Comparison of ENCODE assay signal across 9 cellular contexts in the genomic region with DNA sequence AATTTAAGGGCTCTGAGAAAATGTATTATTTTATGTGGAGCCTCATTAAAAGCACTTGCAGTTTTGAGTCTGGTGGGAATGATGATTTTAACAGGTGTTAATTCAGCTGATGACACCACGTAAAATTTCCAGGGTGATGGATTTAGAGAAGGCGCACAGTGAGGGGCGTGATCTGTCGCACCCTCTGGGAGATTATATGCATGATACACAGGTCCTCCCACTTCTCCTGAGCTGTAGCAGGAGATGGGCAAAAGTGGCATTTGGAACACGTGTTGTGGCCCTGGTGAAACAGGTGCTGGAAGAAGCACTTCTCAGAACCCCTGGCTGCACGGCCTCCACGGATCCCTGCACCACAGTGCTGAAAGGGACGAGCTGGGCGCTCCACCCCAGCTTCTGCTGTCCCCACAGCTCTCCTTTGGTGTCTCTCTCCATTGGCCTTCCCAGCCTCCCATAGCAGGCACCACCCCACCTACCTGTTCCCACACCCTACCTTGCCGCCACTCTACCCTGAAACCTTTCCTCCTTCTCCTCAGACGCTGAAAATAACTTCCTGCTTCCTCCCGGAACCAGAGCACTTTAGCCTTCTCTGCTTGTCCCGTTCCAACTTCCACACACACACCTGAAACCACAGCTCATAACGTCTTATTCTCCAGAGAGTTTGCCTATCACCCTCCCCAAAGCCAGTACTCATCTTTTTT. TPM values are rescaled to one million over a fixed set of nuclear protein-coding genes. Genes with fewer than 3 reads are reported as not detected.
DNase-seq lines count a peak whose midpoint lies in the region; ATAC-seq and TF ChIP-seq lines count a peak whose summit lies in the region.
"Had no signal": no experiment of that assay in that cellular context is flagged by ENCODE, and none has a peak within 500 bp of the region (broad histone marks: within the 10 kb centered on the region; RNA-seq: fewer than 3 reads in every experiment).

No MANE protein-coding gene starts in this region.

- H3K27me3 Mint-ChIP-seq in activated CD4-positive, alpha-beta T cell treated with anti-CD3 and anti-CD28 coated beads for 36 hours: no peaks in the 10 kb centered on the region
- H3K27me3 Mint-ChIP-seq in GM23338 (ENCODE audit: insufficient read depth, low read depth, poor library complexity) (no peaks in the 10 kb centered on the region), nephron (ENCODE audit: low read depth) (peaks cover 24% of the 10 kb centered on the region)
- no peaks in the 10 kb centered on the region for H3K27me3 Mint-ChIP-seq in activated T-helper 1 cell treated with anti-CD3 and anti-CD28 coated beads, Interleukin-12 subunit alpha, Interleukin-12 subunit beta, Interleukin-2, Interleukin-4 antibody, amounts not matched to agents 30 ng/mL and 10 ng/mL and 1 ng/mL, durations not matched to agents 14 hours and 24 hours and 36 hours (ENCODE audit: insufficient read depth)

- H3K27ac ChIP-seq in GM23338 (ENCODE audit: low read depth): no peak overlapping the region
- H3K27ac ChIP-seq in effector memory CD4-positive, alpha-beta T cell (ENCODE audit: insufficient read depth, low read length, poor library complexity, severe bottlenecking): no peak overlapping the region

- H3K79me2 ChIP-seq in GM23338 (replicated peaks; ENCODE audit: insufficient read depth): no peaks in the 10 kb centered on the region

- 0 out of 2 replicates have a peak, but pooled peaks cover 5% of the 10 kb centered on the region for H3F3A ChIP-seq in GM23338 (replicated peaks; ENCODE audit: low read depth)

- H3K4me3 ChIP-seq in GM23338: no peak overlapping the region
- no peak overlapping the region for H3K4me3 ChIP-seq in effector memory CD4-positive, alpha-beta T cell (ENCODE audit: insufficient read depth, low read depth, low read length, poor library complexity, severe bottlenecking)
- H3K4me3 ChIP-seq: left lung had no signal

- no peaks in the 10 kb centered on the region for H3K9me3 ChIP-seq in effector memory CD4-positive, alpha-beta T cell (ENCODE audit: control insufficient read depth, low read length)
- H3K9me3 ChIP-seq: left lung had no signal

- H3K9me3 Mint-ChIP-seq in activated CD4-positive, alpha-beta T cell treated with anti-CD3 and anti-CD28 coated beads for 36 hours (ENCODE audit: low read depth): no peaks in the 10 kb centered on the region
- H3K9me3 Mint-ChIP-seq in GM23338 (no peaks in the 10 kb centered on the region; the same call in 2 of the 3 replicates), nephron (no peaks in the 10 kb centered on the region)
- H3K9me3 Mint-ChIP-seq in activated T-helper 1 cell treated with anti-CD3 and anti-CD28 coated beads, Interleukin-12 subunit alpha, Interleukin-12 subunit beta, Interleukin-2, Interleukin-4 antibody, amounts not matched to agents 30 ng/mL and 10 ng/mL and 1 ng/mL, durations not matched to agents 14 hours and 24 hours and 36 hours: no peaks in the 10 kb centered on the region

- H3K4me1 Mint-ChIP-seq in activated CD4-positive, alpha-beta T cell treated with anti-CD3 and anti-CD28 coated beads for 36 hours: peaks cover 70% of the 10 kb centered on the region
- peaks cover 39% of the 10 kb centered on the region for H3K4me1 Mint-ChIP-seq in GM23338
- H3K4me1 Mint-ChIP-seq in activated T-helper 1 cell treated with anti-CD3 and anti-CD28 coated beads, Interleukin-12 subunit alpha, Interleukin-12 subunit beta, Interleukin-2, Interleukin-4 antibody, amounts not matched to agents 30 ng/mL and 10 ng/mL and 1 ng/mL, durations not matched to agents 14 hours and 24 hours and 36 hours (ENCODE audit: low read depth): peaks cover 67% of the 10 kb centered on the region
- peaks cover 14% of the 10 kb centered on the region for H3K4me1 Mint-ChIP-seq in nephron

- intact Hi-C loops in activated CD4-positive, alpha-beta T cell treated with anti-CD3 and anti-CD28 coated beads for 36 hours (cut with DNase I, micrococcal nuclease): no loop called here
- intact Hi-C loops in activated T-helper 1 cell treated with anti-CD3 and anti-CD28 coated beads, Interleukin-12 subunit alpha, Interleukin-12 subunit beta, Interleukin-2, Interleukin-4 antibody, amounts not matched to agents 30 ng/mL and 10 ng/mL and 1 ng/mL, durations not matched to agents 14 hours and 24 hours and 36 hours (cut with micrococcal nuclease): no loop called here

- CTCF ChIA-PET in activated CD4-positive, alpha-beta T cell treated with anti-CD3 and anti-CD28 coated beads for 36 hours (lab: Charles Lee): interaction anchor here (1.3 to 1.4 kb wide), 2 partner anchors 8 to 30 kb away, joined by 3 read pairs; no protein-coding TSS in a partner anchor

- H3K27me3 ChIP-seq in GM23338 (ENCODE audit: insufficient read depth): 0 out of 2 replicates have a peak, but pooled peaks cover 4% of the 10 kb centered on the region
- no peaks in the 10 kb centered on the region for H3K27me3 ChIP-seq in effector memory CD4-positive, alpha-beta T cell (replicated peaks; ENCODE audit: control insufficient read depth, insufficient read depth, low read length, poor library complexity, severe bottlenecking)
- H3K27me3 ChIP-seq: left lung had no signal

- peak overlapping the region; percentile 86 for H3K27ac Mint-ChIP-seq in activated CD4-positive, alpha-beta T cell treated with anti-CD3 and anti-CD28 coated beads for 36 hours
- peak overlapping the region; percentile 1; the same call in 1 of the 2 replicates for H3K27ac Mint-ChIP-seq in GM23338
- H3K27ac Mint-ChIP-seq in activated T-helper 1 cell treated with anti-CD3 and anti-CD28 coated beads, Interleukin-12 subunit alpha, Interleukin-12 subunit beta, Interleukin-2, Interleukin-4 antibody, amounts not matched to agents 30 ng/mL and 10 ng/mL and 1 ng/mL, durations not matched to agents 14 hours and 24 hours and 36 hours: peak overlapping the region; percentile 54
- H3K27ac Mint-ChIP-seq in nephron: peak overlapping the region; percentile 11 to 27 (median 19)

- 0 out of 2 replicates have a peak overlapping the region, but pooled peaks have one; percentile 55 for H3K4me2 ChIP-seq in GM23338

- no peaks in the 10 kb centered on the region for H3K9me2 ChIP-seq in GM23338 (ENCODE audit: insufficient read depth)

- POLR2A ChIA-PET in activated CD4-positive, alpha-beta T cell treated with anti-CD3 and anti-CD28 coated beads for 36 hours (lab: Charles Lee): interaction anchor here (0.5 kb wide), 1 partner anchor 36 kb away, joined by 5 read pairs; no protein-coding TSS in a partner anchor

- peaks cover 11% of the 10 kb centered on the region for H3K36me3 Mint-ChIP-seq in activated CD4-positive, alpha-beta T cell treated with anti-CD3 and anti-CD28 coated beads for 36 hours (ENCODE audit: low read depth)
- H3K36me3 Mint-ChIP-seq in GM23338 (ENCODE audit: low read depth) (0 out of 3 replicates have a peak, but pooled peaks cover 3% of the 10 kb centered on the region), nephron (ENCODE audit: low read depth) (no peaks in the 10 kb centered on the region)
- peaks cover 26% of the 10 kb centered on the region for H3K36me3 Mint-ChIP-seq in activated T-helper 1 cell treated with anti-CD3 and anti-CD28 coated beads, Interleukin-12 subunit alpha, Interleukin-12 subunit beta, Interleukin-2, Interleukin-4 antibody, amounts not matched to agents 30 ng/mL and 10 ng/mL and 1 ng/mL, durations not matched to agents 14 hours and 24 hours and 36 hours (ENCODE audit: low read depth)

- no peak for ATAC-seq in activated CD4-positive, alpha-beta T cell treated with anti-CD3 and anti-CD28 coated beads for 36 hours
- ATAC-seq in GM23338: no peak
- ATAC-seq: left lung had no signal

- peak overlapping the region; percentile 10; the same call in 1 of the 2 replicates for H2AFZ ChIP-seq in GM23338

- no peak for DNase-seq in activated CD4-positive, alpha-beta T cell treated with anti-CD3 and anti-CD28 coated beads for 36 hours
- DNase-seq in activated CD4-positive, alpha-beta T cell treated with anti-CD3 and anti-CD28 coated beads for 48 hours: no peak
- DNase-seq in GM23338 (ENCODE audit: low spot score): no peak
- DNase-seq in activated T-helper 1 cell treated with anti-CD3 and anti-CD28 coated beads, Interleukin-12 subunit alpha, Interleukin-12 subunit beta, Interleukin-2, Interleukin-4 antibody, amounts not matched to agents 30 ng/mL and 10 ng/mL and 1 ng/mL, durations not matched to agents 14 hours and 24 hours and 36 hours (ENCODE audit: low spot score): no peak
- no peak for DNase-seq in putamen (ENCODE audit: low spot score)
- DNase-seq in dedifferentiated amniotic fluid mesenchymal stem cell (ENCODE audit: extremely low spot score): no peak
- no peak for DNase-seq in effector memory CD4-positive, alpha-beta T cell
- DNase-seq: left lung had no signal

- TF ChIP-seq CTCF in GM23338 (conservative IDR thresholded peaks at IDR 0.05; ENCODE audit: low read depth in 2 of 2) (no peak), nephron (IDR thresholded peaks at IDR 0.05; ENCODE audit: unreplicated experiment in 3 of 3) (no peak)

- peak overlapping the region; percentile 26 for H3K4me3 Mint-ChIP-seq in activated CD4-positive, alpha-beta T cell treated with anti-CD3 and anti-CD28 coated beads for 36 hours
- no peak overlapping the region for H3K4me3 Mint-ChIP-seq in GM23338
- peak overlapping the region; percentile 19 for H3K4me3 Mint-ChIP-seq in activated T-helper 1 cell treated with anti-CD3 and anti-CD28 coated beads, Interleukin-12 subunit alpha, Interleukin-12 subunit beta, Interleukin-2, Interleukin-4 antibody, amounts not matched to agents 30 ng/mL and 10 ng/mL and 1 ng/mL, durations not matched to agents 14 hours and 24 hours and 36 hours
- no peak overlapping the region for H3K4me3 Mint-ChIP-seq in nephron

- H4K20me1 ChIP-seq in GM23338 (replicated peaks; ENCODE audit: insufficient read depth): no peaks in the 10 kb centered on the region

- no peaks in the 10 kb centered on the region for H3K36me3 ChIP-seq in GM23338 (ENCODE audit: insufficient read depth)
- H3K36me3 ChIP-seq in effector memory CD4-positive, alpha-beta T cell (ENCODE audit: control insufficient read depth, insufficient read depth, low read length): peaks cover 8% of the 10 kb centered on the region
- H3K36me3 ChIP-seq: left lung had no signal

- peaks cover 32% of the 10 kb centered on the region for H3K4me1 ChIP-seq in GM23338 (ENCODE audit: insufficient read depth)
- peaks cover 21% of the 10 kb centered on the region for H3K4me1 ChIP-seq in effector memory CD4-positive, alpha-beta T cell (ENCODE audit: control insufficient read depth, insufficient read depth, low read length, poor library complexity, severe bottlenecking)

TF ChIP-seq in GM23338, 12 proteins besides CTCF, POLR2A, EP300 and RAD21 (continues in another document):
- TF ChIP-seq ZNF114 (CRISPR knock-in tag; IDR thresholded peaks at IDR 0.05): no peak
- TF ChIP-seq EZH2phosphoT487 (IDR thresholded peaks at IDR 0.05; ENCODE audit: unreplicated experiment): no peak

RNA-seq across cellular contexts. Expression of a gene that starts 6.9 kb away (rescaled TPM):
- total RNA-seq in activated CD4-positive, alpha-beta T cell treated with anti-CD3 and anti-CD28 coated beads for 36 hours: 10 to 100 TPM; 53.5 to 68.0 TPM
- total RNA-seq in GM23338 (2014; rRNA removed; shearing (Covaris generic)): 78.3 and 78.8 TPM in 2 replicates
- 20.1 and 23.0 TPM in 2 replicates for polyA plus RNA-seq in GM23338 (2016; fragmentation: Nextera tagmentation; extraction: Ambion mirVana)
- total RNA-seq in activated T-helper 1 cell treated with anti-CD3 and anti-CD28 coated beads, Interleukin-12 subunit alpha, Interleukin-12 subunit beta, Interleukin-2, Interleukin-4 antibody, amounts not matched to agents 30 ng/mL and 10 ng/mL and 1 ng/mL, durations not matched to agents 14 hours and 24 hours and 36 hours: 19.2 and 20.9 TPM in 2 replicates

Comparison
In these comparisons a context has a peak if more than half of its experiments do, and no peak if none do; other contexts are left out.
1. H3K27ac Mint-ChIP-seq: peak in every context shown above with its lines; median percentile 86 in activated CD4-positive, alpha-beta T cell treated with anti-CD3 and anti-CD28 coated beads for 36 hours; 54 in activated T-helper 1 cell treated with anti-CD3 and anti-CD28 coated beads, Interleukin-12 subunit alpha, Interleukin-12 subunit beta, Interleukin-2, Interleukin-4 antibody, amounts not matched to agents 30 ng/mL and 10 ng/mL and 1 ng/mL, durations not matched to agents 14 hours and 24 hours and 36 hours; 19 in nephron; 1 in GM23338.
2. H3K4me3 Mint-ChIP-seq: peak in activated CD4-positive, alpha-beta T cell treated with anti-CD3 and anti-CD28 coated beads for 36 hours (single experiment) and activated T-helper 1 cell treated with anti-CD3 and anti-CD28 coated beads, Interleukin-12 subunit alpha, Interleukin-12 subunit beta, Interleukin-2, Interleukin-4 antibody, amounts not matched to agents 30 ng/mL and 10 ng/mL and 1 ng/mL, durations not matched to agents 14 hours and 24 hours and 36 hours (single experiment); none in GM23338 (single experiment) and nephron (0 of 3).